ENCODE assay signal across 11 cellular contexts in the genomic region with DNA sequence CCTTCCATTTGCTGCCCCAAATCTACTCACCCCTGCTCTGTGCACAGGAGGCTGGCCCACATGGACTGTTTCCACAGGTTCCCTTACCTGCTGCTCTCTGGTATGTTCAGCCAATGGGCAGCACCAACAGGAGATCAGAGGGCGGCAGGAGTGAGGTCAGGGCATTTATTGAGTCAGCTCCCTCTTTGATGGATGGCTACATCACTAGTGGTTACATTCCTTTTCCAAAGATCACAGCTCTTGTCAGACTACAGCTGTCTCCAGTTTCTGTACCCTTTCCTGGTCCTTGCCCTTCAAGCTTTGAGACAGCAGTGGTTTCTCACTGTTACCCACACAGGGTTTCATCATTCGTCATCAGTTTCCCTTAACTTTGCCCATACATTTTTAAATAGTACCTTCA.
A peak's percentile ranks its signal among the peaks of the same experiment; 100 is the strongest.
DNase-seq lines count a peak whose midpoint lies in the region; ATAC-seq and TF ChIP-seq lines count a peak whose summit lies in the region.
"Had no signal": no experiment of that assay in that cellular context is flagged by ENCODE, and none has a peak within 500 bp of the region (broad histone marks: within the 10 kb centered on the region; RNA-seq: fewer than 3 reads in every experiment).

No MANE protein-coding gene starts in this region.

- ATAC-seq in GM18505 (IDR thresholded peaks at IDR 0.05; ENCODE audit: unreplicated experiment) = peak; percentile 73
- ATAC-seq in GM19452 (IDR thresholded peaks at IDR 0.05; ENCODE audit: unreplicated experiment) = peak; percentile 78
- no peak for ATAC-seq in HG02870 (IDR thresholded peaks at IDR 0.05; ENCODE audit: unreplicated experiment)
- no peak for ATAC-seq in GM19455 (IDR thresholded peaks at IDR 0.05; ENCODE audit: unreplicated experiment)

- TF ChIP-seq POLR2A in GM18505 (IDR thresholded peaks at IDR 0.05; ENCODE audit: borderline replicate concordance, extremely low read depth, insufficient read depth, insufficient read length) = no peak

- DNase-seq in HT1080 (ENCODE audit: low read depth) (peak; percentile 17), kidney glomerular epithelial cell (lab: John Stamatoyannopoulos, UW) (peak; percentile 26), medulla oblongata (ENCODE audit: extremely low spot score) (no peak), NCI-H2107 treated with DMSO at 0.1 percent for 48 hours (lab: John Stamatoyannopoulos, UW; ENCODE audit: unreplicated experiment) (no peak)
- DNase-seq: head of caudate nucleus, mesenchymal stem cell, NCI-H1436 treated with DMSO at 0.1 percent for 48 hours had no signal

Comparison
In these comparisons a context has a peak if more than half of its experiments do, and no peak if none do; other contexts are left out.
1. ATAC-seq: peak in GM18505 (single experiment) and GM19452 (single experiment); none in HG02870 (single experiment) and GM19455 (single experiment).
2. DNase-seq: peak in HT1080 (single experiment) and kidney glomerular epithelial cell (single experiment); none in medulla oblongata (single experiment) and NCI-H2107 treated with DMSO at 0.1 percent for 48 hours (single experiment).